25 cellular contexts compared by ENCODE assay signal in genomic region chr7:47204709-47205108, GRCh38.
"Had no signal": no experiment of that assay in that cellular context is flagged by ENCODE, and none has a peak within 500 bp of the region (broad histone marks: within the 10 kb centered on the region; RNA-seq: fewer than 3 reads in every experiment).

No MANE protein-coding gene starts in this region.

- H3K4me3 ChIP-seq: ascending aorta, breast epithelium, coronary artery, dorsolateral prefrontal cortex, gastrocnemius medialis had no signal

- H3K27me3 ChIP-seq: ascending aorta, breast epithelium, gastrocnemius medialis had no signal

- H3K9me3 ChIP-seq: ascending aorta, breast epithelium, gastrocnemius medialis had no signal

- H3K4me1 ChIP-seq: ascending aorta, breast epithelium, foreskin keratinocyte, gastrocnemius medialis had no signal

- H3K36me3 ChIP-seq: ascending aorta, breast epithelium, gastrocnemius medialis had no signal

- DNase-seq: activated CD4-positive, alpha-beta memory T cell treated with anti-CD3 and anti-CD28 coated beads for 36 hours; activated CD4-positive, alpha-beta T cell treated with anti-CD3 and anti-CD28 coated beads for 36 hours; activated CD4-positive, alpha-beta T cell treated with anti-CD3 and anti-CD28 coated beads, Interleukin-2, amount 10 ng/mL, durations not matched to agents 24 days and 14 days; activated CD4-positive, CD25-positive, alpha-beta regulatory T cell; activated CD4-positive, CD25-positive, alpha-beta regulatory T cell treated with anti-CD3 and anti-CD28 coated beads, Interleukin-2, amount 50 U/mL, for 72 hours; activated CD8-positive, alpha-beta memory T cell treated with anti-CD3 and anti-CD28 coated beads, Interleukin-2, amount 10 ng/mL, durations not matched to agents 7 days and 5 days; activated CD8-positive, alpha-beta memory T cell treated with anti-CD3 and anti-CD28 coated beads, Interleukin-2, amount 50 U/mL, for 4 hours; activated CD8-positive, alpha-beta T cell treated with anti-CD3 and anti-CD28 coated beads, Interleukin-2, amount 10 ng/mL, durations not matched to agents 7 days and 5 days; activated effector memory CD4-positive, alpha-beta T cell treated with anti-CD3 and anti-CD28 coated beads, Interleukin-2, amount 50 U/mL, for 16 hours; activated naive CD4-positive, alpha-beta T cell treated with anti-CD3 and anti-CD28 coated beads for 36 hours; activated naive CD8-positive, alpha-beta T cell treated with anti-CD3 and anti-CD28 coated beads for 36 hours; activated naive CD8-positive, alpha-beta T cell treated with anti-CD3 and anti-CD28 coated beads, Interleukin-2, amount 50 U/mL, for 24 hours; activated T-cell treated with anti-CD3 and anti-CD28 coated beads, Interleukin-2, amount 50 U/mL, for 1 hour; activated T-cell treated with anti-CD3 and anti-CD28 coated beads, Interleukin-2, amount 50 U/mL, for 48 hours; dorsolateral prefrontal cortex; effector memory CD4-positive, alpha-beta T cell; endodermal cell; foreskin keratinocyte; gastrocnemius medialis; glutamatergic neuron; T-helper 2 cell had no signal

- H3K27ac ChIP-seq: ascending aorta, breast epithelium, coronary artery, dorsolateral prefrontal cortex, foreskin keratinocyte, gastrocnemius medialis had no signal

- ATAC-seq: activated CD4-positive, alpha-beta T cell treated with anti-CD3 and anti-CD28 coated beads for 36 hours; activated CD8-positive, alpha-beta memory T cell treated with anti-CD3 and anti-CD28 coated beads, Interleukin-2, amount 10 ng/mL, durations not matched to agents 7 days and 5 days; activated CD8-positive, alpha-beta T cell treated with anti-CD3 and anti-CD28 coated beads, Interleukin-2, amount 10 ng/mL, durations not matched to agents 7 days and 5 days; activated naive CD8-positive, alpha-beta T cell treated with anti-CD3 and anti-CD28 coated beads, Interleukin-2, amount 50 U/mL, for 24 hours; esophagus mucosa; foreskin keratinocyte; gastrocnemius medialis had no signal
